Comparison of ENCODE assay signal across 15 cellular contexts in the genomic region with DNA sequence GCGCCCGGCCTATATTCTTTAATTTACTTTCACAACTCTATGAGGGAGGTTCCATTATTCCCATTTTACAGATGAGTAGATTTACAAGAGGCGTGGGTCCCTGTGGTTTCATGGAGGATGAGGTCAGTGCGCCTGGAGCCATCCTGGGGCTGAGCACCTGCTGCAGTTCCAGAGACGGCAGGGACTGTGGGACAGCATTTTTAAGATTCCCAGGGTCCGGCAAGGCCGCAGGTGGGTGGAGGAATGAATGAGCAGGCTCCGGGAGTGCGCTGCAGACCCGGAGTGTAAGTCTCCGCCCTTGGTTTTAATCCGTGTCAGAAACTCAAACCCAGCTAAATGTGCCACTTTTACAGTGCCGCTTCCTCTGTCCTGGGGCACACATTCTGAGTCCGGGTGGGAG. TPM values are rescaled to one million over a fixed set of nuclear protein-coding genes. Genes with fewer than 3 reads are reported as not detected.
A peak's percentile ranks its signal among the peaks of the same experiment; 100 is the strongest.
DNase-seq lines count a peak whose midpoint lies in the region; ATAC-seq, FAIRE-seq and TF ChIP-seq lines count a peak whose summit lies in the region.
"Had no signal": no experiment of that assay in that cellular context is flagged by ENCODE, and none has a peak within 500 bp of the region (broad histone marks: within the 10 kb centered on the region; RNA-seq: fewer than 3 reads in every experiment).

No MANE protein-coding gene starts in this region.

- H3K36me3 Mint-ChIP-seq in central memory CD8-positive, alpha-beta T cell (ENCODE audit: insufficient read depth): peaks cover 9% of the 10 kb centered on the region

- no peak overlapping the region for H3K14ac ChIP-seq in mesenchymal stem cell (ENCODE audit: low read length in 2 of 2)

- H3K9ac ChIP-seq in HepG2 (ENCODE audit: insufficient read depth, low read depth, low read length) (no peak overlapping the region), mesenchymal stem cell (ENCODE audit: low read length) (no peak overlapping the region)

- no peak overlapping the region for H3K18ac ChIP-seq in mesenchymal stem cell (ENCODE audit: low read depth in 1 of 2, low read length in 2 of 2)

- DNase-seq in HepG2 (ENCODE audit: low spot score): no peak
- no peak for DNase-seq in right lobe of liver
- no peak for DNase-seq in central memory CD8-positive, alpha-beta T cell (ENCODE audit: low spot score in 2 of 2)
- no peak for DNase-seq in mesenchymal stem cell
- no peak for DNase-seq in testis
- DNase-seq in upper lobe of left lung: no peak
- no peak for DNase-seq in NCI-H1436 treated with DMSO at 0.1 percent for 48 hours (lab: John Stamatoyannopoulos, UW)
- DNase-seq: brain microvascular endothelial cell, hippocampal formation, Kasumi-1, NCI-H2107, OCI-M1 had no signal

- no peak for TF ChIP-seq RAD21 in HepG2 (CRISPR knock-in tag; IDR thresholded peaks at IDR 0.05)

- no peak overlapping the region for H2BK12ac ChIP-seq in mesenchymal stem cell (ENCODE audit: low read length in 2 of 2)

- H3K23ac ChIP-seq in mesenchymal stem cell (ENCODE audit: low read length in 2 of 2): no peak overlapping the region

- no peaks in the 10 kb centered on the region for H4K20me1 ChIP-seq in HepG2 (ENCODE audit: insufficient read depth, low read length)

- intact Hi-C loops in HepG2 (cut with micrococcal nuclease; ENCODE audit: unreplicated experiment): no loop called here
- intact Hi-C loops in right lobe of liver (cut with DNase I): no loop called here
- intact Hi-C loops in testis (cut with DNase I; ENCODE audit: low total_unique reads): no loop called here

- POLR2A ChIA-PET in HepG2 (lab: Yijun Ruan, JAX): no interaction called here

- H3K27me3 Mint-ChIP-seq in central memory CD8-positive, alpha-beta T cell: peaks cover 91% of the 10 kb centered on the region

- H4K8ac ChIP-seq in mesenchymal stem cell (ENCODE audit: low read length): no peak overlapping the region

- H3K36me3 ChIP-seq in HepG2 (replicated peaks in 1 of 2; ENCODE audit: control insufficient read depth in 1 of 2, insufficient read depth in 2 of 2, low read length in 2 of 2) (no peaks in the 10 kb centered on the region), right lobe of liver (no peaks in the 10 kb centered on the region), mesenchymal stem cell (ENCODE audit: control insufficient read depth in 1 of 2, insufficient read depth in 2 of 2, low read depth in 1 of 2, low read length in 2 of 2) (no peaks in the 10 kb centered on the region), testis (ENCODE audit: low read depth, missing control alignments) (no peaks in the 10 kb centered on the region), upper lobe of left lung (no peaks in the 10 kb centered on the region)
- H3K36me3 ChIP-seq: brain microvascular endothelial cell had no signal

- TF ChIP-seq POLR2A in HepG2 (IDR thresholded peaks at IDR 0.05; ENCODE audit: insufficient read depth in 1 of 2, low read depth in 2 of 2, low read length in 2 of 2) (no peak), right lobe of liver (IDR thresholded peaks at IDR 0.05) (no peak), testis (IDR thresholded peaks at IDR 0.05) (no peak), upper lobe of left lung (IDR thresholded peaks at IDR 0.05) (no peak)

- H3K27ac Mint-ChIP-seq in central memory CD8-positive, alpha-beta T cell (ENCODE audit: low read depth): no peak overlapping the region

- no peaks in the 10 kb centered on the region for H3K9me3 Mint-ChIP-seq in central memory CD8-positive, alpha-beta T cell

- H2BK120ac ChIP-seq in mesenchymal stem cell (ENCODE audit: low read depth, low read length): no peak overlapping the region

- H3K27ac ChIP-seq in HepG2 (ENCODE audit: extremely low read length, insufficient read depth, low read length) (no peak overlapping the region), right lobe of liver (no peak overlapping the region), mesenchymal stem cell (ENCODE audit: low read length, poor library complexity, severe bottlenecking) (no peak overlapping the region), testis (no peak overlapping the region), upper lobe of left lung (no peak overlapping the region)
- H3K27ac ChIP-seq: brain microvascular endothelial cell had no signal

- CTCF ChIA-PET in HepG2 (lab: Yijun Ruan, JAX; ENCODE audit: low intra/inter-chr PET ratio, low total read pairs): no interaction called here

- no peaks in the 10 kb centered on the region for H3K79me1 ChIP-seq in mesenchymal stem cell (replicated peaks; ENCODE audit: low read length, poor library complexity, severe bottlenecking)

- H3K4ac ChIP-seq in mesenchymal stem cell (ENCODE audit: low read depth in 1 of 2, low read length in 2 of 2): no peak overlapping the region

- WGBS in HepG2 (ENCODE audit: low lambda C conversion rate): 59% methylated on average over 13 of the region's 14 CpGs
- WGBS in right lobe of liver (ENCODE audit: insufficient coverage, low coverage, low lambda C conversion rate, missing lambda C conversion rate): 36% methylated on average over 8 of the region's 14 CpGs
- WGBS in mesenchymal stem cell: 6% methylated on average over 12 of the region's 14 CpGs
- 30 to 40% methylated on average over 14 of the region's 14 CpGs for WGBS in testis, 2 donors
- WGBS in upper lobe of left lung, 2 donors: 54 to 57% methylated on average over 5 to 14 of the region's 14 CpGs

- no peak for TF ChIP-seq CTCF in HepG2 (CRISPR knock-in tag; IDR thresholded peaks at IDR 0.05)
- no peak for TF ChIP-seq CTCF in right lobe of liver (IDR thresholded peaks at IDR 0.05)
- no peak for TF ChIP-seq CTCF in testis (IDR thresholded peaks at IDR 0.05)
- no peak for TF ChIP-seq CTCF in upper lobe of left lung (IDR thresholded peaks at IDR 0.05)

- no peak overlapping the region for H2BK15ac ChIP-seq in mesenchymal stem cell (ENCODE audit: low read depth, poor library complexity, severe bottlenecking)

- in situ Hi-C loops in HepG2 (cut with HindIII; ENCODE audit: extremely low pct_ligation_motif_present, low pct_unique_long_range_greater_than_20kb): no loop called here

- no peak for FAIRE-seq in HepG2 (lab: Jason Lieb, UNC)
- FAIRE-seq: G401.6 had no signal

- H3K4me3 ChIP-seq in HepG2 (replicated peaks in 1 of 3; ENCODE audit: insufficient read depth in 1 of 3, low read depth in 2 of 3, low read length in 3 of 3) (no peak overlapping the region), right lobe of liver (no peak overlapping the region), mesenchymal stem cell (ENCODE audit: insufficient read depth in 1 of 2, low read depth in 1 of 2, low read length in 2 of 2) (no peak overlapping the region), testis (peak overlapping the region; percentile 18 to 40), upper lobe of left lung (peak overlapping the region in 1 of 4 donors; percentile 39)

- peaks cover 18% of the 10 kb centered on the region for H3K4me1 Mint-ChIP-seq in central memory CD8-positive, alpha-beta T cell

- no peak for TF ChIP-seq EP300 in HepG2 (IDR thresholded peaks at IDR 0.05; ENCODE audit: low read depth in 2 of 2, low read length in 2 of 2)
- no peak for TF ChIP-seq EP300 in HepG2 (CRISPR knock-in tag; IDR thresholded peaks at IDR 0.05; ENCODE audit: borderline replicate concordance)
- TF ChIP-seq EP300 in upper lobe of left lung (IDR thresholded peaks at IDR 0.05): no peak

- no TSS peak for BruUV-seq in HepG2 (replicated peaks; lab: Mats Ljungman, UMichigan)

- H2BK5ac ChIP-seq in mesenchymal stem cell (ENCODE audit: low read depth, low read length, poor library complexity, severe bottlenecking): no peak overlapping the region

- H3K4me2 ChIP-seq in HepG2 (ENCODE audit: low read depth, low read length) (no peak overlapping the region), mesenchymal stem cell (ENCODE audit: low read length, poor library complexity, severe bottlenecking) (peak overlapping the region; percentile 78)

- H3K79me2 ChIP-seq in HepG2 (ENCODE audit: insufficient read depth, low read length): no peaks in the 10 kb centered on the region

- H3K4me3 Mint-ChIP-seq in central memory CD8-positive, alpha-beta T cell: peak overlapping the region; percentile 46

- H2AK5ac ChIP-seq in mesenchymal stem cell (ENCODE audit: low read length, severe bottlenecking): no peak overlapping the region

- H2AFZ ChIP-seq in HepG2 (ENCODE audit: low read length) (no peak overlapping the region), mesenchymal stem cell (ENCODE audit: low read depth, low read length) (no peak overlapping the region)

- no peaks in the 10 kb centered on the region for H3K4me1 ChIP-seq in HepG2 (ENCODE audit: insufficient read depth, low read length)
- H3K4me1 ChIP-seq in right lobe of liver: peaks cover 0 to 14% (median 4%) of the 10 kb centered on the region in 4 donors
- H3K4me1 ChIP-seq in mesenchymal stem cell (ENCODE audit: control insufficient read depth, insufficient read depth, low read depth, low read length): peaks cover 29% of the 10 kb centered on the region
- peaks cover 22% of the 10 kb centered on the region for H3K4me1 ChIP-seq in testis
- H3K4me1 ChIP-seq in upper lobe of left lung: peaks cover 20 to 53% (median 37%) of the 10 kb centered on the region in 4 donors

- no peak for ATAC-seq in HepG2
- no peak for ATAC-seq in right lobe of liver
- ATAC-seq in central memory CD8-positive, alpha-beta T cell (replicated peaks; ENCODE audit: extremely low read depth, poor library complexity, severe bottlenecking): no peak
- ATAC-seq in upper lobe of left lung (ENCODE audit: low FRiP score in 2 of 2): no peak
- ATAC-seq in HG03521 (IDR thresholded peaks at IDR 0.05; ENCODE audit: unreplicated experiment): no peak

- H4K91ac ChIP-seq in mesenchymal stem cell (ENCODE audit: low read length): no peak overlapping the region

- H3K9me3 ChIP-seq in HepG2 (ENCODE audit: low read length) (no peaks in the 10 kb centered on the region), right lobe of liver (no peaks in the 10 kb centered on the region), mesenchymal stem cell (ENCODE audit: control insufficient read depth, low read length) (no peaks in the 10 kb centered on the region), testis (no peaks in the 10 kb centered on the region), upper lobe of left lung (no peaks in the 10 kb centered on the region)

- H3K27me3 ChIP-seq in HepG2 (ENCODE audit: control insufficient read depth in 1 of 2, insufficient read depth in 2 of 2, low read length in 2 of 2): peaks cover 8 to 39% of the 10 kb centered on the region in 2 experiments; a peak in 4 of 5 replicates
- H3K27me3 ChIP-seq in right lobe of liver: peaks cover 0 to 28% of the 10 kb centered on the region in 2 donors
- peaks cover 92 to 97% of the 10 kb centered on the region in 2 experiments for H3K27me3 ChIP-seq in mesenchymal stem cell (ENCODE audit: control insufficient read depth in 1 of 2, insufficient read depth in 1 of 2, low read length in 2 of 2)
- H3K27me3 ChIP-seq in testis: no peaks in the 10 kb centered on the region
- H3K27me3 ChIP-seq in upper lobe of left lung: peaks cover 2 to 49% (median 26%) of the 10 kb centered on the region in 4 donors

RNA-seq across cellular contexts. Expression of a gene that starts 4.1 kb away (rescaled TPM):
- total RNA-seq in HepG2 (2016; rRNA removed; fragmentation: Illumina TruSeq; extraction: Trizol) (not detected in 2 replicates), right lobe of liver (not detected), testis (under 1 TPM; 0.06 to 0.39 TPM), upper lobe of left lung (1 to 10 TPM in 4 of 6 donors, under 1 TPM in 1, not detected in 1; 0.59 to 7.3 (median 3.0) TPM)
- total RNA-seq in HepG2 (2016; cell fraction: cytosol; rRNA removed; fragmentation: Illumina TruSeq; extraction: Trizol; ENCODE audit: low read depth): not detected in 2 replicates
- total RNA-seq in HepG2 (2016; cell fraction: insoluble cytoplasmic fraction; rRNA removed; fragmentation: Illumina TruSeq; extraction: Trizol): not detected in 2 replicates
- total RNA-seq in HepG2 (2016; cell fraction: membrane; rRNA removed; fragmentation: Illumina TruSeq; extraction: Trizol): not detected in 2 replicates
- not detected in 2 replicates for total RNA-seq in HepG2 (2016; cell fraction: nucleus; rRNA removed; fragmentation: Illumina TruSeq; extraction: Trizol)
- polyA plus RNA-seq in HepG2 (2011; rRNA removed) (not detected in 2 replicates), testis (ENCODE audit: insufficient read depth, low read depth, low replicate concordance) (0.45 TPM)
- not detected in 2 replicates for polyA plus RNA-seq in HepG2 (2011; cell fraction: cytosol; rRNA removed)
- not detected in 2 replicates for polyA plus RNA-seq in HepG2 (2011; cell fraction: nucleus; rRNA removed)
- not detected in 2 replicates for polyA plus RNA-seq in HepG2 (2012)
- polyA plus RNA-seq in HepG2 (2016; cell fraction: cytosol; fragmentation: Illumina TruSeq; extraction: Trizol; ENCODE audit: low read depth): not detected in 2 replicates
- polyA plus RNA-seq in HepG2 (2016; cell fraction: insoluble cytoplasmic fraction; fragmentation: Illumina TruSeq; extraction: Trizol; ENCODE audit: low read depth): not detected in 2 replicates
- polyA plus RNA-seq in HepG2 (2016; cell fraction: membrane; fragmentation: Illumina TruSeq; extraction: Trizol; ENCODE audit: low read depth): not detected in 2 replicates
- polyA plus RNA-seq in HepG2 (2016; cell fraction: nucleus; fragmentation: Illumina TruSeq; extraction: Trizol; ENCODE audit: insufficient read depth, low read depth): not detected in 2 replicates
- 0.21 TPM in 1 of 2 replicates, not detected in the other for polyA minus RNA-seq in HepG2 (2011; rRNA and poly(A)+ RNA removed; ENCODE audit: low replicate concordance)
- polyA minus RNA-seq in HepG2 (2011; cell fraction: cytosol; rRNA and poly(A)+ RNA removed): not detected in 2 replicates
- polyA minus RNA-seq in HepG2 (2011; cell fraction: nucleus; rRNA and poly(A)+ RNA removed): not detected in 2 replicates
- polyA plus RNA-seq in mesenchymal stem cell (2013, experiment 1 of 2): 0.01 TPM
- polyA plus RNA-seq in mesenchymal stem cell (2013, experiment 2 of 2): not detected
- total RNA-seq: T-helper 1 cell treated with Interleukin-12 subunit alpha and Interleukin-12 subunit beta and Interleukin-4 antibody, amounts not matched to agents 30 ng/mL and 1 ng/mL, for 36 hours had no signal

RNA-seq across cellular contexts. Expression of a gene that starts 44.6 kb away (rescaled TPM):
- total RNA-seq in HepG2 (2016; rRNA removed; fragmentation: Illumina TruSeq; extraction: Trizol) (94.8 and 213 TPM in 2 replicates), right lobe of liver (100 to 1,000 TPM in 1 of 6 experiments, 10 to 100 TPM in 5; 39.8 to 106 (median 63.0) TPM), testis (100 to 1,000 TPM; 227 to 271 TPM), upper lobe of left lung (100 to 1,000 TPM; 120 to 236 (median 179) TPM)
- 38.0 and 39.9 TPM in 2 replicates for total RNA-seq in HepG2 (2016; cell fraction: cytosol; rRNA removed; fragmentation: Illumina TruSeq; extraction: Trizol; ENCODE audit: low read depth)
- total RNA-seq in HepG2 (2016; cell fraction: insoluble cytoplasmic fraction; rRNA removed; fragmentation: Illumina TruSeq; extraction: Trizol): 86.4 and 215 TPM in 2 replicates
- 38.3 and 41.7 TPM in 2 replicates for total RNA-seq in HepG2 (2016; cell fraction: membrane; rRNA removed; fragmentation: Illumina TruSeq; extraction: Trizol)
- 205 and 227 TPM in 2 replicates for total RNA-seq in HepG2 (2016; cell fraction: nucleus; rRNA removed; fragmentation: Illumina TruSeq; extraction: Trizol)
- polyA plus RNA-seq in HepG2 (2011; rRNA removed) (225 and 226 TPM in 2 replicates), testis (ENCODE audit: insufficient read depth, low read depth, low replicate concordance) (166 TPM)
- polyA plus RNA-seq in HepG2 (2011; cell fraction: cytosol; rRNA removed): 197 and 232 TPM in 2 replicates
- 387 TPM in 2 replicates for polyA plus RNA-seq in HepG2 (2011; cell fraction: nucleus; rRNA removed)
- polyA plus RNA-seq in HepG2 (2012): 155 and 209 TPM in 2 replicates
- polyA plus RNA-seq in HepG2 (2016; cell fraction: cytosol; fragmentation: Illumina TruSeq; extraction: Trizol; ENCODE audit: low read depth): 14.6 and 16.2 TPM in 2 replicates
- polyA plus RNA-seq in HepG2 (2016; cell fraction: insoluble cytoplasmic fraction; fragmentation: Illumina TruSeq; extraction: Trizol; ENCODE audit: low read depth): 86.8 and 89.1 TPM in 2 replicates
- polyA plus RNA-seq in HepG2 (2016; cell fraction: membrane; fragmentation: Illumina TruSeq; extraction: Trizol; ENCODE audit: low read depth): 14.4 and 19.1 TPM in 2 replicates
- polyA plus RNA-seq in HepG2 (2016; cell fraction: nucleus; fragmentation: Illumina TruSeq; extraction: Trizol; ENCODE audit: insufficient read depth, low read depth): 322 and 351 TPM in 2 replicates
- polyA minus RNA-seq in HepG2 (2011; rRNA and poly(A)+ RNA removed; ENCODE audit: low replicate concordance): 232 and 734 TPM in 2 replicates
- 189 and 204 TPM in 2 replicates for polyA minus RNA-seq in HepG2 (2011; cell fraction: cytosol; rRNA and poly(A)+ RNA removed)
- polyA minus RNA-seq in HepG2 (2011; cell fraction: nucleus; rRNA and poly(A)+ RNA removed): 166 and 194 TPM in 2 replicates
- 107 TPM for polyA plus RNA-seq in mesenchymal stem cell (2013, experiment 1 of 2)
- polyA plus RNA-seq in mesenchymal stem cell (2013, experiment 2 of 2): 99.1 TPM

RNA-seq across cellular contexts. Expression of a gene that starts 59.5 kb away (rescaled TPM):
- total RNA-seq in HepG2 (2016; rRNA removed; fragmentation: Illumina TruSeq; extraction: Trizol): not detected in 2 replicates
- total RNA-seq in HepG2 (2016; cell fraction: cytosol; rRNA removed; fragmentation: Illumina TruSeq; extraction: Trizol; ENCODE audit: low read depth): not detected in 2 replicates
- total RNA-seq in HepG2 (2016; cell fraction: insoluble cytoplasmic fraction; rRNA removed; fragmentation: Illumina TruSeq; extraction: Trizol): not detected in 2 replicates
- total RNA-seq in HepG2 (2016; cell fraction: membrane; rRNA removed; fragmentation: Illumina TruSeq; extraction: Trizol): not detected in 2 replicates
- not detected in 2 replicates for total RNA-seq in HepG2 (2016; cell fraction: nucleus; rRNA removed; fragmentation: Illumina TruSeq; extraction: Trizol)
- polyA plus RNA-seq in HepG2 (2011; rRNA removed): not detected in 2 replicates
- polyA plus RNA-seq in HepG2 (2011; cell fraction: cytosol; rRNA removed): not detected in 2 replicates
- polyA plus RNA-seq in HepG2 (2011; cell fraction: nucleus; rRNA removed): not detected in 2 replicates
- polyA plus RNA-seq in HepG2 (2012): not detected in 2 replicates
- not detected in 2 replicates for polyA plus RNA-seq in HepG2 (2016; cell fraction: cytosol; fragmentation: Illumina TruSeq; extraction: Trizol; ENCODE audit: low read depth)
- polyA plus RNA-seq in HepG2 (2016; cell fraction: insoluble cytoplasmic fraction; fragmentation: Illumina TruSeq; extraction: Trizol; ENCODE audit: low read depth): not detected in 2 replicates
- not detected in 2 replicates for polyA plus RNA-seq in HepG2 (2016; cell fraction: membrane; fragmentation: Illumina TruSeq; extraction: Trizol; ENCODE audit: low read depth)
- polyA plus RNA-seq in HepG2 (2016; cell fraction: nucleus; fragmentation: Illumina TruSeq; extraction: Trizol; ENCODE audit: insufficient read depth, low read depth): not detected in 2 replicates
- polyA minus RNA-seq in HepG2 (2011; rRNA and poly(A)+ RNA removed; ENCODE audit: low replicate concordance): not detected in 2 replicates
- polyA minus RNA-seq in HepG2 (2011; cell fraction: cytosol; rRNA and poly(A)+ RNA removed): not detected in 2 replicates
- polyA minus RNA-seq in HepG2 (2011; cell fraction: nucleus; rRNA and poly(A)+ RNA removed): not detected in 2 replicates
- not detected for total RNA-seq in right lobe of liver
- not detected for polyA plus RNA-seq in mesenchymal stem cell (2013, experiment 1 of 2)
- polyA plus RNA-seq in mesenchymal stem cell (2013, experiment 2 of 2): not detected
- not detected for total RNA-seq in testis
- polyA plus RNA-seq in testis (ENCODE audit: insufficient read depth, low read depth, low replicate concordance): not detected
- not detected for total RNA-seq in upper lobe of left lung
- total RNA-seq: T-helper 1 cell treated with Interleukin-12 subunit alpha and Interleukin-12 subunit beta and Interleukin-4 antibody, amounts not matched to agents 30 ng/mL and 1 ng/mL, for 36 hours had no signal

Comparison
In these comparisons a context has a peak if more than half of its experiments do, and no peak if none do; other contexts are left out.
1. H3K4me3 ChIP-seq: peak in testis (2 of 2); none in HepG2 (0 of 3), right lobe of liver (0 of 3) and mesenchymal stem cell (0 of 2).